Comparison of ENCODE assay signal across 7 cellular contexts in the genomic region with DNA sequence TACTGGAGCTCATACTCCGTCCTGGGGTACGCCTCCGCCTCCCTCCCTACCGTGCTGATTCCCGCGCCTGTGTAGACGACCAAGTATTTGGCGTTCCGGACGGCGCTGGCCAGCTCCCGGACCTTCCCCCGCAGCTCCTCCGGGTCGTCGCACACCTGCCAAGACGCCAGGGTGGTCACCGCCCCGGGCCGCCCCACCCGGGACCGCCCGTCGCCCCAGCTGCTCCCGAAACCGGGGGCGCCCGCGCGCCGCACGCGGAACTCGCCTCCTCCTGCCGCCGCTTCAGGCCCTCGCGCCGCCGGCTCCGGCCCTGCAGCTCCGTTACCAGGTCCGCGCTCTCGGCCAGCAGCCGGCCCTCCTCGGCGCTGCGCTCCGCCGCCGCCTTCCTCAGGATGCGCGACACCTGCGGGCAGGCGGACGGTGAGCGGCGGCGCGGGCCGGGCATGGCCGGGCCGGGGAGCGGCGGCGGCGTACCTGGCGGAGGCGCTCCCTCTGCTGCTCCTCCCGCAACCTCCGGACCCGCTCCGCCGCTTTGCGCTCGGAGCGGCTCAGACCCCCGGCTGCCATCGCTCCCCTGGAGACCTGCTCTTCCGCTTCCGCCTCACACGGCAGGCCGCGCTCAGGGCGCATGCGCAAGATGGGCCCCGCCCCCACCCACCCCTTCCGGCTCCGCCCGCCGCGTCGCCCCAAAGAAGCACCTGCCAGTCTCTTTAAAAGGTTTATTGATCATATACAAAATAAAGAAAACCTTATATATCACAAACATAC. TPM values are rescaled to one million over a fixed set of nuclear protein-coding genes. Genes with fewer than 3 reads are reported as not detected.
DNase-seq lines count a peak whose midpoint lies in the region; ATAC-seq, FAIRE-seq and TF ChIP-seq lines count a peak whose summit lies in the region.

A gene with protein sequence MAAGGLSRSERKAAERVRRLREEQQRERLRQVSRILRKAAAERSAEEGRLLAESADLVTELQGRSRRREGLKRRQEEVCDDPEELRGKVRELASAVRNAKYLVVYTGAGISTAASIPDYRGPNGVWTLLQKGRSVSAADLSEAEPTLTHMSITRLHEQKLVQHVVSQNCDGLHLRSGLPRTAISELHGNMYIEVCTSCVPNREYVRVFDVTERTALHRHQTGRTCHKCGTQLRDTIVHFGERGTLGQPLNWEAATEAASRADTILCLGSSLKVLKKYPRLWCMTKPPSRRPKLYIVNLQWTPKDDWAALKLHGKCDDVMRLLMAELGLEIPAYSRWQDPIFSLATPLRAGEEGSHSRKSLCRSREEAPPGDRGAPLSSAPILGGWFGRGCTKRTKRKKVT (minus strand): TSS at position 612 of the 768 bp plus-strand sequence. CDS start 45 bp downstream, at position 567.

- no peak within 1 kb of the TSS for H2AFZ ChIP-seq in keratinocyte (ENCODE audit: control insufficient read depth, low read length)

- peaks cover 9% of the 10 kb centered on the region for H4K20me1 ChIP-seq in keratinocyte (ENCODE audit: control insufficient read depth, extremely low read depth, insufficient read depth, low read length)

- H3K4me1 ChIP-seq in keratinocyte (ENCODE audit: control insufficient read depth, extremely low read depth, insufficient read depth, low read length) = peaks cover 18% of the 10 kb centered on the region

- DNase-seq in NCI-H345 (lab: John Stamatoyannopoulos, UW) = peak; percentile 90
- peak; percentile 78 for DNase-seq in central memory CD4-positive, alpha-beta T cell
- no peak for DNase-seq in keratinocyte (ENCODE audit: low read depth, low spot score)
- peak; percentile 72 to 76 for DNase-seq in stimulated activated CD4-positive, alpha-beta T cell treated with anti-CD3 and anti-CD28 coated beads, Interleukin-15, amount 100 ng/mL, for 1 hour (ENCODE audit: low read depth in 1 of 2, low spot score in 1 of 2)

- no peak for FAIRE-seq in keratinocyte (lab: Jason Lieb, UNC)

- no peak for TF ChIP-seq CTCF in keratinocyte (optimal IDR thresholded peaks at IDR 0.05 in 1 of 3, IDR thresholded peaks at IDR 0.05 in 1 of 3, conservative IDR thresholded peaks at IDR 0.05 in 1 of 3; ENCODE audit: extremely low read depth in 1 of 3, insufficient read depth in 2 of 3, low read length in 3 of 3)

- peak; percentile 63 for ATAC-seq in GM18517 (IDR thresholded peaks at IDR 0.05; ENCODE audit: unreplicated experiment)
- peak; percentile 62 for ATAC-seq in HG03108 (IDR thresholded peaks at IDR 0.05; ENCODE audit: unreplicated experiment)
- peak; percentile 81 to 86 for ATAC-seq in activated CD4-positive, CD25-positive, alpha-beta regulatory T cell treated with anti-CD3 and anti-CD28 coated beads, Interleukin-2, amount 50 U/mL, for 24 hours

- peaks cover 4% of the 10 kb centered on the region for H3K9me1 ChIP-seq in keratinocyte (ENCODE audit: control insufficient read depth, extremely low read depth, insufficient read depth, low read length)

- peak within 1 kb of the TSS; percentile 51 for H3K27ac ChIP-seq in keratinocyte (ENCODE audit: control insufficient read depth, insufficient read depth, low read length)

- H3K4me3 ChIP-seq in keratinocyte (ENCODE audit: control insufficient read depth in 2 of 3, extremely low read depth in 1 of 3, insufficient read depth in 2 of 3, low read depth in 1 of 3, low read length in 3 of 3) = peak within 1 kb of the TSS; percentile 50 to 68 (median 66)

- peaks cover 54% of the 10 kb centered on the region for H3K79me2 ChIP-seq in keratinocyte (ENCODE audit: control insufficient read depth, insufficient read depth, low read length)

- H3K9me3 ChIP-seq in keratinocyte (ENCODE audit: control insufficient read depth, low read depth, low read length) = no peaks in the 10 kb centered on the region

- dilution Hi-C loops in keratinocyte (cut with MboI; ENCODE audit: extremely low pct_ligation_motif_present, low sequenced_read_pairs) = no loop called here

- peaks cover 43 to 52% of the 10 kb centered on the region in 2 experiments for H3K36me3 ChIP-seq in keratinocyte (ENCODE audit: control insufficient read depth in 2 of 2, extremely low read depth in 1 of 2, insufficient read depth in 2 of 2, low read length in 2 of 2)

- no peaks in the 10 kb centered on the region for H3K27me3 ChIP-seq in keratinocyte (ENCODE audit: control insufficient read depth, extremely low read depth, insufficient read depth, low read length)

- peak within 1 kb of the TSS; percentile 68 for H3K9ac ChIP-seq in keratinocyte (ENCODE audit: control insufficient read depth, extremely low read depth, insufficient read depth, low read length)

- H3K4me2 ChIP-seq in keratinocyte (ENCODE audit: control insufficient read depth, extremely low read depth, insufficient read depth, low read depth, low read length) = peak within 1 kb of the TSS; percentile 86

RNA-seq across cellular contexts. Expression of the gene that starts here (rescaled TPM):
- 6.9 to 11.9 TPM (median 7.4 TPM) in 3 replicates for polyA plus RNA-seq in keratinocyte
- polyA plus RNA-seq in keratinocyte (2011; ENCODE audit: low read depth) = 18.2 TPM
- polyA plus RNA-seq in keratinocyte (2011; cell fraction: cytosol; rRNA removed) = 4.3 and 10.1 TPM in 2 replicates
- polyA plus RNA-seq in keratinocyte (2011; cell fraction: nucleus; rRNA removed) = 31.5 and 36.6 TPM in 2 replicates
- 16.7 and 29.6 TPM in 2 replicates for polyA plus RNA-seq in keratinocyte (2012; ENCODE audit: low replicate concordance)
- 22.1 to 28.0 TPM (median 25.2 TPM) in 3 replicates for polyA minus RNA-seq in keratinocyte
- 9.4 TPM for polyA minus RNA-seq in keratinocyte (2011; cell fraction: cytosol; rRNA and poly(A)+ RNA removed)
- 20.8 and 28.7 TPM in 2 replicates for polyA minus RNA-seq in keratinocyte (2011; cell fraction: nucleus; rRNA and poly(A)+ RNA removed)
